Comparison of ENCODE assay signal across 22 cellular contexts in genomic region chr4:142983612-142984011, GRCh38.
DNase-seq lines count a peak whose midpoint lies in the region; ATAC-seq, FAIRE-seq and TF ChIP-seq lines count a peak whose summit lies in the region.
"Had no signal": no experiment of that assay in that cellular context is flagged by ENCODE, and none has a peak within 500 bp of the region (broad histone marks: within the 10 kb centered on the region; RNA-seq: fewer than 3 reads in every experiment).

No MANE protein-coding gene starts in this region.

- no peaks in the 10 kb centered on the region for H3K27me3 ChIP-seq in small intestine (ENCODE audit: control insufficient read depth in 2 of 2, insufficient read depth in 2 of 2, low read length in 2 of 2)
- H3K27me3 ChIP-seq: BLaER1 had no signal

- no peak for TF ChIP-seq CTCF in mucosa of descending colon (IDR thresholded peaks at IDR 0.05)

- no peaks in the 10 kb centered on the region for H3K4me1 ChIP-seq in mucosa of descending colon (ENCODE audit: low read depth)
- no peaks in the 10 kb centered on the region for H3K4me1 ChIP-seq in small intestine (ENCODE audit: control insufficient read depth in 2 of 2, insufficient read depth in 1 of 2, low read depth in 1 of 2, low read length in 1 of 2)
- H3K4me1 ChIP-seq: BE2C, BLaER1, Caco-2 had no signal

- no peaks in the 10 kb centered on the region for H3K9me3 ChIP-seq in mucosa of descending colon
- no peaks in the 10 kb centered on the region for H3K9me3 ChIP-seq in small intestine (ENCODE audit: control insufficient read depth, low read depth)
- H3K9me3 ChIP-seq: BE2C, BLaER1, Caco-2 had no signal

- intact Hi-C loops in left colon (cut with DNase I, micrococcal nuclease), result no loop called here
- intact Hi-C loops in mucosa of descending colon (cut with DNase I, micrococcal nuclease), result no loop called here

- H3K4me3 ChIP-seq in mucosa of descending colon (no peak overlapping the region), small intestine (ENCODE audit: low read depth in 1 of 2, low read length in 2 of 2) (no peak overlapping the region)
- H3K4me3 ChIP-seq: BLaER1 had no signal

- WGBS in small intestine, 3 donors, result 10 to 48% (median 24%) methylated on average over 2 of the region's 2 CpGs

- H3K36me3 ChIP-seq in mucosa of descending colon (ENCODE audit: low read depth) (no peaks in the 10 kb centered on the region), small intestine (ENCODE audit: control insufficient read depth in 2 of 2, insufficient read depth in 2 of 2, low read length in 2 of 2) (no peaks in the 10 kb centered on the region)
- H3K36me3 ChIP-seq: BE2C, BLaER1 had no signal

- peak; percentile 65 for ATAC-seq in left colon
- ATAC-seq in mucosa of descending colon, result peak; percentile 51
- ATAC-seq in GM18870 (IDR thresholded peaks at IDR 0.05; ENCODE audit: unreplicated experiment), result no peak

- DNase-seq in left colon, result no peak
- DNase-seq in mucosa of descending colon, result no peak
- peak; percentile 32 for DNase-seq in small intestine
- no peak for DNase-seq in NCI-H2029 (lab: John Stamatoyannopoulos, UW)
- no peak for DNase-seq in COR-L47 (lab: John Stamatoyannopoulos, UW)
- DNase-seq: 8988T; ACHN; BE2C; C1 segment of cervical spinal cord; Caco-2; Calu3; CD4-positive, alpha-beta memory T cell; CD4-positive, CD25-positive, alpha-beta regulatory T cell; CD8-positive, alpha-beta memory T cell; DMS79 treated with DMSO at 0.1 percent for 48 hours; GF-D8 had no signal

- H3K27ac ChIP-seq in small intestine (ENCODE audit: low read depth in 1 of 2, low read length in 1 of 2), result no peak overlapping the region
- H3K27ac ChIP-seq: BLaER1 had no signal

- no peak for FAIRE-seq in small intestine (lab: Jason Lieb, UNC)
- FAIRE-seq: A204.1, D721Med, G401.6, GM12891 had no signal
